18 cellular contexts compared by ENCODE assay signal in the genomic region with DNA sequence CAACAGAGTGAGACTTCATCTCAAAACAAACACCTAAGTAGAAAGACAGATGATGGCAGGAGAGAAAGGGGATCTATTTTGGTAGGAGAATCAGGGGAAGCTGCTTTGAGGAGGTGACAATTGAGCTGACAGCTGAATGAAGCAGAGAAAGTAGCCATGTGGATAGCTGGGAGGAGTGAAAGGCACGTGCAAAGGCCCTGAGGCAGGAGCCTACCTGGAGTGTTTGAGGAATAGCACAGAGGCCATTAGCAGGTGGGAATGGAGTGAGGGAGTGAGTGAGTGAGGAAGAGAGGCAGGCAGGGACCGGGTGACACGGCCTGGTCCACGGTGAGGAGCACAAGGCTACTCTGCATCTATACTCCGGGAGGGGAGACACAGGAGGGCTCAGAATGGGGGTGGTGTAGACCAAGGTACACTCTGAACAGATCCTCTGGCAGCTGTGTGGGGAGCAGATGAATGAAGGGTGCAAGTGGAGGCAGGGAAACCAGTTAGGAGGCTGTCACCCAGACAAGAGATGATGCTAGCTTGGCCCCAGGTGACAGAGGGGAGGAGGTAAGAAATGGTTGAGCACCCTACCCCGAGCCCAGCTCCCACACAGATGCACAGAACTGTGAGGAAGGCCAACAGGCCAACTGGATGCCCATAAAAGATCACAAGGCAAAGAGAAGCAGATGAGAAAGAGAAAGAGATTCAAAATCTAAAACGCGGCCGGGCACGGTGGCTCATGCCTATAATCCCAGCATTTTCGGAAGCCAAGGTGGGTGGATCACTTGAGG. TPM values are rescaled to one million over a fixed set of nuclear protein-coding genes. Genes with fewer than 3 reads are reported as not detected.
DNase-seq lines count a peak whose midpoint lies in the region; ATAC-seq and TF ChIP-seq lines count a peak whose summit lies in the region.
"Had no signal": no experiment of that assay in that cellular context is flagged by ENCODE, and none has a peak within 500 bp of the region (broad histone marks: within the 10 kb centered on the region; RNA-seq: fewer than 3 reads in every experiment).

No MANE protein-coding gene starts in this region.

- no peak for DNase-seq in T-helper 1 cell
- no peak for DNase-seq in activated T-helper 1 cell treated with anti-CD3 and anti-CD28 coated beads, Interleukin-12 subunit alpha, Interleukin-12 subunit beta, Interleukin-2, Interleukin-4 antibody, amounts not matched to agents 30 ng/mL and 10 ng/mL and 1 ng/mL, durations not matched to agents 14 hours and 24 hours and 36 hours (ENCODE audit: low spot score)
- no peak for DNase-seq in naive thymus-derived CD4-positive, alpha-beta T cell
- DNase-seq in mucosa of gallbladder (ENCODE audit: low spot score), result no peak
- DNase-seq in hippocampal formation (lab: John Stamatoyannopoulos, UW), result no peak
- DNase-seq: colonic mucosa, glutamatergic neuron, GM23248, MM.1S, NCI-H1930, NCI-H526, SW 1271 had no signal

- no peaks in the 10 kb centered on the region for H4K20me1 ChIP-seq in DOHH2 (ENCODE audit: control insufficient read depth, insufficient read depth, low read depth, low read length)

- peaks cover 53% of the 10 kb centered on the region for H3K4me1 ChIP-seq in DOHH2 (ENCODE audit: control insufficient read depth, low read length)
- peaks cover 73 to 74% of the 10 kb centered on the region in 2 donors for H3K4me1 ChIP-seq in naive thymus-derived CD4-positive, alpha-beta T cell (ENCODE audit: control insufficient read depth in 2 of 2, insufficient read depth in 2 of 2, low read length in 2 of 2)
- H3K4me1 ChIP-seq: colonic mucosa had no signal

- peak overlapping the region; percentile 52 for H3K4me2 ChIP-seq in DOHH2 (ENCODE audit: low read length)

- TF ChIP-seq CTCF in DOHH2 (IDR thresholded peaks at IDR 0.05; ENCODE audit: low read depth, low read length, poor library complexity, severe bottlenecking), result no peak

- H3K4me3 ChIP-seq in DOHH2 (ENCODE audit: low read length), result no peak overlapping the region
- no peak overlapping the region for H3K4me3 ChIP-seq in naive thymus-derived CD4-positive, alpha-beta T cell (ENCODE audit: low read length)
- H3K4me3 ChIP-seq: colonic mucosa, GM23248 had no signal

- H3K27me3 ChIP-seq in DOHH2 (ENCODE audit: control insufficient read depth, low read length), result no peaks in the 10 kb centered on the region
- H3K27me3 ChIP-seq in naive thymus-derived CD4-positive, alpha-beta T cell (ENCODE audit: control insufficient read depth in 2 of 2, insufficient read depth in 2 of 2, low read length in 2 of 2), result no peaks in the 10 kb centered on the region
- H3K27me3 ChIP-seq: colonic mucosa, Peyer's patch had no signal

- H3K9me2 ChIP-seq in DOHH2 (replicated peaks; ENCODE audit: control insufficient read depth, low read length), result no peaks in the 10 kb centered on the region

- peak overlapping the region; percentile 36 for H3K4me3 Mint-ChIP-seq in T-helper 1 cell treated with Interleukin-12 subunit alpha and Interleukin-12 subunit beta and Interleukin-4 antibody, amounts not matched to agents 30 μg/mL and 1 μg/mL, for 36 hours
- peak overlapping the region; percentile 76 for H3K4me3 Mint-ChIP-seq in activated T-helper 1 cell treated with anti-CD3 and anti-CD28 coated beads, Interleukin-12 subunit alpha, Interleukin-12 subunit beta, Interleukin-2, Interleukin-4 antibody, amounts not matched to agents 30 ng/mL and 10 ng/mL and 1 ng/mL, durations not matched to agents 14 hours and 24 hours and 36 hours
- H3K4me3 Mint-ChIP-seq in naive thymus-derived CD4-positive, alpha-beta T cell, result peak overlapping the region; percentile 59 to 99 (median 80)
- H3K4me3 Mint-ChIP-seq: WTC11 had no signal

- peaks cover 23% of the 10 kb centered on the region for H3K36me3 ChIP-seq in DOHH2 (ENCODE audit: control insufficient read depth, low read length)
- no peaks in the 10 kb centered on the region for H3K36me3 ChIP-seq in naive thymus-derived CD4-positive, alpha-beta T cell (ENCODE audit: control insufficient read depth in 2 of 3, insufficient read depth in 3 of 3, low read length in 3 of 3)
- H3K36me3 ChIP-seq: colonic mucosa, Peyer's patch had no signal

- no peaks in the 10 kb centered on the region for H3K27me3 Mint-ChIP-seq in T-helper 1 cell treated with Interleukin-12 subunit alpha and Interleukin-12 subunit beta and Interleukin-4 antibody, amounts not matched to agents 30 μg/mL and 1 μg/mL, for 36 hours (ENCODE audit: low read depth)
- no peaks in the 10 kb centered on the region for H3K27me3 Mint-ChIP-seq in activated T-helper 1 cell treated with anti-CD3 and anti-CD28 coated beads, Interleukin-12 subunit alpha, Interleukin-12 subunit beta, Interleukin-2, Interleukin-4 antibody, amounts not matched to agents 30 ng/mL and 10 ng/mL and 1 ng/mL, durations not matched to agents 14 hours and 24 hours and 36 hours (ENCODE audit: insufficient read depth)
- H3K27me3 Mint-ChIP-seq in naive thymus-derived CD4-positive, alpha-beta T cell, result no peaks in the 10 kb centered on the region

- H3K9me3 ChIP-seq in DOHH2 (ENCODE audit: control insufficient read depth, insufficient read depth, low read length), result no peaks in the 10 kb centered on the region
- no peaks in the 10 kb centered on the region for H3K9me3 ChIP-seq in naive thymus-derived CD4-positive, alpha-beta T cell (ENCODE audit: control insufficient read depth in 2 of 3, low read length in 3 of 3)
- H3K9me3 ChIP-seq: colonic mucosa, Peyer's patch had no signal

- peaks cover 26% of the 10 kb centered on the region for H3K79me2 ChIP-seq in DOHH2 (ENCODE audit: control insufficient read depth, low read length)

- intact Hi-C loops in activated T-helper 1 cell treated with anti-CD3 and anti-CD28 coated beads, Interleukin-12 subunit alpha, Interleukin-12 subunit beta, Interleukin-2, Interleukin-4 antibody, amounts not matched to agents 30 ng/mL and 10 ng/mL and 1 ng/mL, durations not matched to agents 14 hours and 24 hours and 36 hours (cut with micrococcal nuclease), result loop anchor here (5.0 kb wide), 1 partner anchor 517 kb away; no protein-coding TSS in a partner anchor
- intact Hi-C loops in naive thymus-derived CD4-positive, alpha-beta T cell (cut with micrococcal nuclease), result loop anchor here in 1 of 2 donors (1.0 to 10.0 kb wide), 2 partner anchors 96 to 99 kb away; no protein-coding TSS in a partner anchor

- H3K27ac ChIP-seq in DOHH2 (ENCODE audit: low read depth, low read length), result no peak overlapping the region
- peak overlapping the region; percentile 71 for H3K27ac ChIP-seq in naive thymus-derived CD4-positive, alpha-beta T cell (ENCODE audit: low read depth, low read length)
- H3K27ac ChIP-seq: 22Rv1, colonic mucosa, GM23248 had no signal

- H3F3A ChIP-seq in DOHH2 (ENCODE audit: control insufficient read depth, insufficient read depth), result 0 out of 2 replicates have a peak, but pooled peaks cover 3% of the 10 kb centered on the region

- peak overlapping the region; percentile 65 for H3K27ac Mint-ChIP-seq in T-helper 1 cell treated with Interleukin-12 subunit alpha and Interleukin-12 subunit beta and Interleukin-4 antibody, amounts not matched to agents 30 μg/mL and 1 μg/mL, for 36 hours
- peak overlapping the region; percentile 81 for H3K27ac Mint-ChIP-seq in activated T-helper 1 cell treated with anti-CD3 and anti-CD28 coated beads, Interleukin-12 subunit alpha, Interleukin-12 subunit beta, Interleukin-2, Interleukin-4 antibody, amounts not matched to agents 30 ng/mL and 10 ng/mL and 1 ng/mL, durations not matched to agents 14 hours and 24 hours and 36 hours
- peak overlapping the region; percentile 80 to 100 (median 98) for H3K27ac Mint-ChIP-seq in naive thymus-derived CD4-positive, alpha-beta T cell
- H3K27ac Mint-ChIP-seq: WTC11 had no signal

- peaks cover 85% of the 10 kb centered on the region for H3K4me1 Mint-ChIP-seq in T-helper 1 cell treated with Interleukin-12 subunit alpha and Interleukin-12 subunit beta and Interleukin-4 antibody, amounts not matched to agents 30 μg/mL and 1 μg/mL, for 36 hours (ENCODE audit: low read depth)
- peaks cover 92% of the 10 kb centered on the region for H3K4me1 Mint-ChIP-seq in activated T-helper 1 cell treated with anti-CD3 and anti-CD28 coated beads, Interleukin-12 subunit alpha, Interleukin-12 subunit beta, Interleukin-2, Interleukin-4 antibody, amounts not matched to agents 30 ng/mL and 10 ng/mL and 1 ng/mL, durations not matched to agents 14 hours and 24 hours and 36 hours (ENCODE audit: low read depth)
- peaks cover 72 to 99% (median 94%) of the 10 kb centered on the region in 7 donors for H3K4me1 Mint-ChIP-seq in naive thymus-derived CD4-positive, alpha-beta T cell

- no peaks in the 10 kb centered on the region for H3K9me3 Mint-ChIP-seq in T-helper 1 cell treated with Interleukin-12 subunit alpha and Interleukin-12 subunit beta and Interleukin-4 antibody, amounts not matched to agents 30 μg/mL and 1 μg/mL, for 36 hours
- H3K9me3 Mint-ChIP-seq in activated T-helper 1 cell treated with anti-CD3 and anti-CD28 coated beads, Interleukin-12 subunit alpha, Interleukin-12 subunit beta, Interleukin-2, Interleukin-4 antibody, amounts not matched to agents 30 ng/mL and 10 ng/mL and 1 ng/mL, durations not matched to agents 14 hours and 24 hours and 36 hours, result no peaks in the 10 kb centered on the region
- H3K9me3 Mint-ChIP-seq in naive thymus-derived CD4-positive, alpha-beta T cell, result peaks cover 0 to 4% (median 0%) of the 10 kb centered on the region in 11 donors

- no peak for ATAC-seq in naive thymus-derived CD4-positive, alpha-beta T cell
- no peak for ATAC-seq in GM18517 (IDR thresholded peaks at IDR 0.05; ENCODE audit: unreplicated experiment)
- ATAC-seq: WTC11 had no signal

- CTCF ChIA-PET in naive thymus-derived CD4-positive, alpha-beta T cell (lab: Charles Lee), result no interaction called here

- POLR2A ChIA-PET in naive thymus-derived CD4-positive, alpha-beta T cell (lab: Charles Lee), result interaction anchor here (0.7 to 7.5 kb wide), 6 partner anchors 8 to 44 kb away, joined by 3 to 74 read pairs (median 4); no protein-coding TSS in a partner anchor

- H3K36me3 Mint-ChIP-seq in T-helper 1 cell treated with Interleukin-12 subunit alpha and Interleukin-12 subunit beta and Interleukin-4 antibody, amounts not matched to agents 30 μg/mL and 1 μg/mL, for 36 hours (ENCODE audit: low read depth), result peaks cover 41% of the 10 kb centered on the region
- H3K36me3 Mint-ChIP-seq in activated T-helper 1 cell treated with anti-CD3 and anti-CD28 coated beads, Interleukin-12 subunit alpha, Interleukin-12 subunit beta, Interleukin-2, Interleukin-4 antibody, amounts not matched to agents 30 ng/mL and 10 ng/mL and 1 ng/mL, durations not matched to agents 14 hours and 24 hours and 36 hours (ENCODE audit: low read depth), result peaks cover 52% of the 10 kb centered on the region
- H3K36me3 Mint-ChIP-seq in naive thymus-derived CD4-positive, alpha-beta T cell, result peaks cover 0 to 39% (median 5%) of the 10 kb centered on the region in 5 donors
- H3K36me3 Mint-ChIP-seq: WTC11 had no signal

RNA-seq across cellular contexts. Expression of a gene that starts 43.6 kb away (rescaled TPM):
- 84.0 and 86.4 TPM in 2 replicates for total RNA-seq in activated T-helper 1 cell treated with anti-CD3 and anti-CD28 coated beads, Interleukin-12 subunit alpha, Interleukin-12 subunit beta, Interleukin-2, Interleukin-4 antibody, amounts not matched to agents 30 ng/mL and 10 ng/mL and 1 ng/mL, durations not matched to agents 14 hours and 24 hours and 36 hours
- 10 to 100 TPM; 39.8 to 66.8 (median 44.8) TPM for total RNA-seq in naive thymus-derived CD4-positive, alpha-beta T cell
- polyA plus RNA-seq in naive thymus-derived CD4-positive, alpha-beta T cell, result 10 to 100 TPM; 16.6 to 30.1 TPM
- 11.4 TPM for total RNA-seq in mucosa of gallbladder
